1 cellular context compared by ENCODE assay signal in genomic region chr20:47400685-47401084, GRCh38.
TF ChIP-seq lines count a peak whose summit lies in the region.

No MANE protein-coding gene starts in this region.

TF ChIP-seq in HEK293, 187 proteins besides CTCF, POLR2A, EP300 and RAD21 (continued from another document):
- TF ChIP-seq ZBTB11 (tag by site-specific recombination; conservative IDR thresholded peaks at IDR 0.05; ENCODE audit: low read depth): no peak
